13 cellular contexts compared by ENCODE assay signal in genomic region chr9:127128341-127129072, GRCh38. TPM values are rescaled to one million over a fixed set of nuclear protein-coding genes. Genes with fewer than 3 reads are reported as not detected.
DNase-seq lines count a peak whose midpoint lies in the region; TF ChIP-seq lines count a peak whose summit lies in the region.
"Had no signal": no experiment of that assay in that cellular context is flagged by ENCODE, and none has a peak within 500 bp of the region (broad histone marks: within the 10 kb centered on the region; RNA-seq: fewer than 3 reads in every experiment).

No MANE protein-coding gene starts in this region.

- peak; percentile 83 for DNase-seq in MG63
- DNase-seq in chondrocyte (ENCODE audit: low spot score) = no peak
- DNase-seq in superior temporal gyrus (ENCODE audit: extremely low spot score) = peak; percentile 69
- DNase-seq in kidney glomerular epithelial cell (lab: John Stamatoyannopoulos, UW) = no peak
- DNase-seq in NCI-H1092 treated with DMSO at 0.1 percent for 48 hours (lab: John Stamatoyannopoulos, UW) = no peak
- DNase-seq in GM13976 (ENCODE audit: low spot score) = no peak
- no peak for DNase-seq in activated CD4-positive, alpha-beta memory T cell treated with anti-CD3 and anti-CD28 coated beads, Interleukin-2, amount 10 ng/mL, durations not matched to agents 7 days and 5 days
- DNase-seq: activated CD8-positive, alpha-beta T cell treated with anti-CD3 and anti-CD28 coated beads for 36 hours; amniotic stem cell; H9; NCI-H187 treated with DMSO at 0.1 percent for 48 hours had no signal

- no peak overlapping the region for H3K4me3 Mint-ChIP-seq in chondrocyte (ENCODE audit: unreplicated experiment)
- H3K4me3 Mint-ChIP-seq in activated CD4-positive, alpha-beta memory T cell treated with anti-CD3 and anti-CD28 coated beads, Interleukin-2, amount 10 ng/mL, durations not matched to agents 7 days and 5 days = no peak overlapping the region
- H3K4me3 Mint-ChIP-seq: activated CD8-positive, alpha-beta T cell treated with anti-CD3 and anti-CD28 coated beads for 36 hours; H9 had no signal

- no peaks in the 10 kb centered on the region for H3K27me3 ChIP-seq in MG63
- no peaks in the 10 kb centered on the region for H3K27me3 ChIP-seq in layer of hippocampus (ENCODE audit: control insufficient read depth, insufficient read depth, low read length)
- H3K27me3 ChIP-seq: SJSA1 had no signal

- H3K27me3 Mint-ChIP-seq in chondrocyte (ENCODE audit: low read depth) = no peaks in the 10 kb centered on the region
- H3K27me3 Mint-ChIP-seq in activated CD4-positive, alpha-beta memory T cell treated with anti-CD3 and anti-CD28 coated beads, Interleukin-2, amount 10 ng/mL, durations not matched to agents 7 days and 5 days = peaks cover 34% of the 10 kb centered on the region

- peak overlapping the region; percentile 35 for H3K27ac ChIP-seq in layer of hippocampus (ENCODE audit: low read depth, low read length)
- H3K27ac ChIP-seq: SJSA1 had no signal

- H3K9me3 Mint-ChIP-seq in chondrocyte (ENCODE audit: low read depth) = no peaks in the 10 kb centered on the region
- H3K9me3 Mint-ChIP-seq in activated CD4-positive, alpha-beta memory T cell treated with anti-CD3 and anti-CD28 coated beads, Interleukin-2, amount 10 ng/mL, durations not matched to agents 7 days and 5 days = no peaks in the 10 kb centered on the region
- H3K9me3 Mint-ChIP-seq: activated CD8-positive, alpha-beta T cell treated with anti-CD3 and anti-CD28 coated beads for 36 hours; H9 had no signal

- H3K27ac Mint-ChIP-seq in chondrocyte (ENCODE audit: unreplicated experiment) = peak overlapping the region; percentile 15
- no peak overlapping the region for H3K27ac Mint-ChIP-seq in activated CD4-positive, alpha-beta memory T cell treated with anti-CD3 and anti-CD28 coated beads, Interleukin-2, amount 10 ng/mL, durations not matched to agents 7 days and 5 days
- H3K27ac Mint-ChIP-seq: activated CD8-positive, alpha-beta T cell treated with anti-CD3 and anti-CD28 coated beads for 36 hours; H9 had no signal

- TF ChIP-seq CTCF in chondrocyte (IDR thresholded peaks at IDR 0.05) (no peak), GM13976 (IDR thresholded peaks at IDR 0.05; ENCODE audit: borderline replicate concordance, control extremely low read depth, extremely low read depth, insufficient read depth, missing control alignments) (no peak)

- H3K9me3 ChIP-seq in MG63 = 0 out of 2 replicates have a peak, but pooled peaks cover 2% of the 10 kb centered on the region
- H3K9me3 ChIP-seq: SJSA1 had no signal

- no peak overlapping the region for H3K4me3 ChIP-seq in MG63
- H3K4me3 ChIP-seq: SJSA1 had no signal

- in situ Hi-C loops in GM13976 (cut with MboI; ENCODE audit: low sequenced_read_pairs, unreplicated experiment) = no loop called here

- no peaks in the 10 kb centered on the region for H3K36me3 ChIP-seq in MG63
- H3K36me3 ChIP-seq: SJSA1 had no signal

- POLR2A ChIA-PET in activated CD4-positive, alpha-beta memory T cell treated with anti-CD3 and anti-CD28 coated beads, Interleukin-2, amount 10 ng/mL, durations not matched to agents 7 days and 5 days (lab: Charles Lee) = interaction anchor here (1.0 kb wide), 1 partner anchor 9 kb away, joined by 3 read pairs; no protein-coding TSS in a partner anchor

- H3K36me3 Mint-ChIP-seq in chondrocyte (ENCODE audit: low read depth) = no peaks in the 10 kb centered on the region
- H3K36me3 Mint-ChIP-seq in activated CD4-positive, alpha-beta memory T cell treated with anti-CD3 and anti-CD28 coated beads, Interleukin-2, amount 10 ng/mL, durations not matched to agents 7 days and 5 days (ENCODE audit: low read depth) = no peaks in the 10 kb centered on the region

- peaks cover 44% of the 10 kb centered on the region for H3K4me1 Mint-ChIP-seq in chondrocyte (ENCODE audit: low read depth)
- no peaks in the 10 kb centered on the region for H3K4me1 Mint-ChIP-seq in activated CD4-positive, alpha-beta memory T cell treated with anti-CD3 and anti-CD28 coated beads, Interleukin-2, amount 10 ng/mL, durations not matched to agents 7 days and 5 days

- CTCF ChIA-PET in activated CD4-positive, alpha-beta memory T cell treated with anti-CD3 and anti-CD28 coated beads, Interleukin-2, amount 10 ng/mL, durations not matched to agents 7 days and 5 days (lab: Charles Lee) = interaction anchor here (0.6 to 1.4 kb wide), 2 partner anchors 70 to 164 kb away, joined by 3 to 8 read pairs; no protein-coding TSS in a partner anchor

RNA-seq across cellular contexts. Expression of gene ANGPTL2, which starts 6.1 kb away (rescaled TPM):
- total RNA-seq in MG63 (2014; rRNA removed; shearing (Covaris generic); ENCODE audit: low replicate concordance) = 7.1 and 8.1 TPM in 2 replicates
- total RNA-seq in chondrocyte = 26.7 to 39.7 TPM (median 39.0 TPM) in 3 replicates
- under 1 TPM in 1 of 2 experiments, not detected in 1; 0.08 TPM for total RNA-seq in activated CD4-positive, alpha-beta memory T cell treated with anti-CD3 and anti-CD28 coated beads, Interleukin-2, amount 10 ng/mL, durations not matched to agents 7 days and 5 days
- total RNA-seq: activated CD8-positive, alpha-beta T cell treated with anti-CD3 and anti-CD28 coated beads for 36 hours had no signal

Comparison
In these comparisons a context has a peak if more than half of its experiments do, and no peak if none do; other contexts are left out.
1. DNase-seq: peak in MG63 (single experiment) and superior temporal gyrus (single experiment); none in chondrocyte (single experiment), kidney glomerular epithelial cell (single experiment), NCI-H1092 treated with DMSO at 0.1 percent for 48 hours (single experiment), GM13976 (single experiment) and activated CD4-positive, alpha-beta memory T cell treated with anti-CD3 and anti-CD28 coated beads, Interleukin-2, amount 10 ng/mL, durations not matched to agents 7 days and 5 days (single experiment).